In the genomic region with DNA sequence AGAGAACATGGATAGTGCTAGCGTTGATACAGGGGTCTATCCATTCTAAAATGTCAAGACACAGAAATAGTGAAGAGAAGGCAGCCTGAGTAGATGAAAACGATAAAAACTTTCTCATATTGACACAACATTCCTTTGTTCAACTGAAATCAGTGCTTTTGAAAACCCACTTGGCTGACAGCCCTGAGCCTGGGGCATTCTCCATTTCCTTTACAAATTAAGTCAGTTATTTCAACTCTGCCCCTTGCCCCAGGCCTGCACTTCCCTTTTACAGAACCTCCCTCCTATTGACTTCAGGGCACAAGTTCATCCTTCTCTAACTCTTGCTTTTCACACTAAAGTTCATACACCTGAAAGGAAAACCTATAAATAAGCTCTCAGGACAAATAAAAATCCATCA, we compare ENCODE assay signal across 23 cellular contexts.
DNase-seq lines count a peak whose midpoint lies in the region; ATAC-seq and TF ChIP-seq lines count a peak whose summit lies in the region.
"Had no signal": no experiment of that assay in that cellular context is flagged by ENCODE, and none has a peak within 500 bp of the region (broad histone marks: within the 10 kb centered on the region; RNA-seq: fewer than 3 reads in every experiment).

No MANE protein-coding gene starts in this region.

- no peak overlapping the region for H3K27ac Mint-ChIP-seq in endodermal cell
- H3K27ac Mint-ChIP-seq: activated CD4-positive, alpha-beta memory T cell treated with anti-CD3 and anti-CD28 coated beads for 36 hours; activated naive CD8-positive, alpha-beta T cell treated with anti-CD3 and anti-CD28 coated beads for 36 hours; CD4-positive, CD25-positive, alpha-beta regulatory T cell; effector memory CD8-positive, alpha-beta T cell; T-cell had no signal

- H3K36me3 ChIP-seq in left ventricle myocardium inferior (no peaks in the 10 kb centered on the region), RWPE2 (ENCODE audit: low read depth) (no peaks in the 10 kb centered on the region), endodermal cell (ENCODE audit: control insufficient read depth, insufficient read depth, low read length) (no peaks in the 10 kb centered on the region)
- H3K36me3 ChIP-seq: neutrophil, right atrium auricular region had no signal

- peaks cover 4% of the 10 kb centered on the region for H3K27me3 Mint-ChIP-seq in endodermal cell (ENCODE audit: insufficient read depth)
- H3K27me3 Mint-ChIP-seq: activated CD4-positive, alpha-beta memory T cell treated with anti-CD3 and anti-CD28 coated beads for 36 hours; activated naive CD8-positive, alpha-beta T cell treated with anti-CD3 and anti-CD28 coated beads for 36 hours; CD4-positive, CD25-positive, alpha-beta regulatory T cell; effector memory CD8-positive, alpha-beta T cell; T-cell had no signal

- no peak overlapping the region for H3K4me3 Mint-ChIP-seq in endodermal cell
- H3K4me3 Mint-ChIP-seq: activated CD4-positive, alpha-beta memory T cell treated with anti-CD3 and anti-CD28 coated beads for 36 hours; activated naive CD8-positive, alpha-beta T cell treated with anti-CD3 and anti-CD28 coated beads for 36 hours; activated T-cell treated with anti-CD3 and anti-CD28 coated beads, Interleukin-2, amount 50 U/mL, for 4 hours; CD4-positive, CD25-positive, alpha-beta regulatory T cell; effector memory CD8-positive, alpha-beta T cell; T-cell had no signal

- H3K4me3 ChIP-seq in left ventricle myocardium inferior = no peak overlapping the region
- H3K4me3 ChIP-seq in RWPE2 (ENCODE audit: severe bottlenecking) = no peak overlapping the region
- no peak overlapping the region for H3K4me3 ChIP-seq in endodermal cell (ENCODE audit: low read length)
- H3K4me3 ChIP-seq: right atrium auricular region had no signal

- peaks cover 65% of the 10 kb centered on the region for H3K4me1 ChIP-seq in left ventricle myocardium inferior
- peaks cover 55% of the 10 kb centered on the region for H3K4me1 ChIP-seq in RWPE2 (ENCODE audit: insufficient read depth, poor library complexity, severe bottlenecking)
- no peaks in the 10 kb centered on the region for H3K4me1 ChIP-seq in endodermal cell (ENCODE audit: control insufficient read depth, insufficient read depth, low read length)

- WGBS in endodermal cell (ENCODE audit: insufficient coverage in 1 of 2, insufficient read length in 1 of 2), 2 experiments = 67 to 80% methylated on average over 1 to 2 of the region's 2 CpGs

- H3K27me3 ChIP-seq in left ventricle myocardium inferior (ENCODE audit: low read depth) (no peaks in the 10 kb centered on the region), RWPE2 (ENCODE audit: insufficient read depth, poor library complexity, severe bottlenecking) (no peaks in the 10 kb centered on the region), endodermal cell (ENCODE audit: control insufficient read depth, insufficient read depth, low read length, poor library complexity, severe bottlenecking) (no peaks in the 10 kb centered on the region)
- H3K27me3 ChIP-seq: neutrophil, right atrium auricular region had no signal

- H3K9ac ChIP-seq in endodermal cell (ENCODE audit: extremely low read depth, low read length, poor library complexity, severe bottlenecking) = no peak overlapping the region

- intact Hi-C loops in left ventricle myocardium inferior (cut with micrococcal nuclease) = no loop called here
- intact Hi-C loops in Right ventricle myocardium superior (cut with DNase I) = no loop called here

- H3K9me3 ChIP-seq in left ventricle myocardium inferior (replicated peaks) (peaks cover 6% of the 10 kb centered on the region), RWPE2 (ENCODE audit: severe bottlenecking) (no peaks in the 10 kb centered on the region), endodermal cell (ENCODE audit: control insufficient read depth, low read length) (no peaks in the 10 kb centered on the region)
- H3K9me3 ChIP-seq: neutrophil, right atrium auricular region had no signal

- DNase-seq in left ventricle myocardium inferior (no peak), Right ventricle myocardium superior (no peak), RWPE2 (ENCODE audit: low spot score) (peak; percentile 65), endodermal cell (no peak), LoVo (ENCODE audit: low spot score) (no peak), SHP77 (lab: John Stamatoyannopoulos, UW) (no peak)
- DNase-seq: ACHN; activated CD4-positive, alpha-beta memory T cell treated with anti-CD3 and anti-CD28 coated beads for 36 hours; activated naive CD8-positive, alpha-beta T cell treated with anti-CD3 and anti-CD28 coated beads for 36 hours; activated T-cell treated with anti-CD3 and anti-CD28 coated beads, Interleukin-2, amount 50 U/mL, for 4 hours; caudate nucleus; CD4-positive, CD25-positive, alpha-beta regulatory T cell; effector memory CD8-positive, alpha-beta T cell; NCI-H2029; NCI-H526; stimulated activated naive CD8-positive, alpha-beta T cell treated with anti-CD3 and anti-CD28 coated beads, Interleukin-15, Interleukin-2, amounts not matched to agents 100 U/mL and 50 U/mL, for 24 hours; T-cell had no signal

- H3K27ac ChIP-seq in left ventricle myocardium inferior (replicated peaks) (peak overlapping the region; percentile 3), RWPE2 (ENCODE audit: poor library complexity, severe bottlenecking) (peak overlapping the region; percentile 89), endodermal cell (ENCODE audit: low read depth, low read length) (peak overlapping the region; percentile 40)
- H3K27ac ChIP-seq: neutrophil, VCaP had no signal

- H3K36me3 Mint-ChIP-seq in endodermal cell (ENCODE audit: low read depth) = no peaks in the 10 kb centered on the region
- H3K36me3 Mint-ChIP-seq: activated CD4-positive, alpha-beta memory T cell treated with anti-CD3 and anti-CD28 coated beads for 36 hours; activated naive CD8-positive, alpha-beta T cell treated with anti-CD3 and anti-CD28 coated beads for 36 hours; CD4-positive, CD25-positive, alpha-beta regulatory T cell; T-cell had no signal

- H3K4me1 Mint-ChIP-seq in endodermal cell = no peaks in the 10 kb centered on the region
- H3K4me1 Mint-ChIP-seq: activated naive CD8-positive, alpha-beta T cell treated with anti-CD3 and anti-CD28 coated beads for 36 hours; CD4-positive, CD25-positive, alpha-beta regulatory T cell; T-cell had no signal

- no peak for ATAC-seq in Right ventricle myocardium superior (ENCODE audit: poor library complexity)
- ATAC-seq in RWPE2 (ENCODE audit: low read depth) = peak; percentile 43; the same call in 2 of the 3 replicates
- ATAC-seq in HG03097 (IDR thresholded peaks at IDR 0.05; ENCODE audit: low FRiP score, unreplicated experiment) = no peak
- ATAC-seq in GM18873 (IDR thresholded peaks at IDR 0.05; ENCODE audit: low FRiP score, unreplicated experiment) = no peak
- ATAC-seq: activated T-cell treated with anti-CD3 and anti-CD28 coated beads, Interleukin-2, amount 50 U/mL, for 4 hours; effector memory CD8-positive, alpha-beta T cell; Panc1; stimulated activated naive CD8-positive, alpha-beta T cell treated with anti-CD3 and anti-CD28 coated beads, Interleukin-15, Interleukin-2, amounts not matched to agents 100 U/mL and 50 U/mL, for 24 hours; T-cell had no signal

- H3K9me3 Mint-ChIP-seq in endodermal cell = no peaks in the 10 kb centered on the region

- TF ChIP-seq CTCF in left ventricle myocardium inferior (IDR thresholded peaks at IDR 0.05; ENCODE audit: borderline replicate concordance) (no peak), RWPE2 (IDR thresholded peaks at IDR 0.05; ENCODE audit: poor library complexity, severe bottlenecking) (no peak), endodermal cell (conservative IDR thresholded peaks at IDR 0.05) (no peak)

Comparison
In these comparisons a context has a peak if more than half of its experiments do, and no peak if none do; other contexts are left out.
1. H3K27ac ChIP-seq: peak in every context shown above with its lines; median percentile 89 in RWPE2; 40 in endodermal cell; 3 in left ventricle myocardium inferior.